27 cellular contexts compared by ENCODE assay signal in genomic region chr6:116983375-116983774, GRCh38.
"Had no signal": no experiment of that assay in that cellular context is flagged by ENCODE, and none has a peak within 500 bp of the region (broad histone marks: within the 10 kb centered on the region; RNA-seq: fewer than 3 reads in every experiment).

No MANE protein-coding gene starts in this region.

- H3K9me3 ChIP-seq: suprapubic skin, testis, thoracic aorta, thyroid gland, upper lobe of right lung, uterus had no signal

- H3K27me3 ChIP-seq: stomach, suprapubic skin, testis, thyroid gland, tibial artery, tibial nerve, transverse colon, upper lobe of left lung, upper lobe of right lung, uterus, vagina had no signal

- DNase-seq: stimulated activated CD4-positive, alpha-beta T cell treated with anti-CD3 and anti-CD28 coated beads, Interleukin-2, amount 100 ng/mL, for 48 hours; stimulated activated CD4-positive, alpha-beta T cell treated with anti-CD3 and anti-CD28 coated beads, Interleukin-4, amount 100 ng/mL, for 1 hour; stimulated activated CD4-positive, alpha-beta T cell treated with anti-CD3 and anti-CD28 coated beads, Interleukin-4, amount 100 ng/mL, for 24 hours; stimulated activated CD4-positive, alpha-beta T cell treated with anti-CD3 and anti-CD28 coated beads, Interleukin-4, amount 100 ng/mL, for 4 hours; stimulated activated CD8-positive, alpha-beta memory T cell treated with anti-CD3 and anti-CD28 coated beads, Interleukin-4, amount 100 ng/mL, for 48 hours; stimulated activated naive B cell treated with anti-CD40 and anti-IgM and Interleukin-4, amounts not matched to agents 10 μg/mL and 1 μg/mL and 100 μg/mL, for 72 hours; stimulated activated naive CD4-positive, alpha-beta T cell; stimulated activated naive CD4-positive, alpha-beta T cell treated with Interleukin-2 at 50 U/mL for 16 hours; stimulated activated naive CD8-positive, alpha-beta T cell treated with anti-CD3 and anti-CD28 coated beads, Interleukin-15, amount 100 ng/mL, for 72 hours; stimulated activated naive CD8-positive, alpha-beta T cell treated with anti-CD3 and anti-CD28 coated beads, Interleukin-15, Interleukin-2, amounts not matched to agents 100 U/mL and 50 U/mL, for 24 hours; stomach; substantia nigra; testis; thyroid gland; tibial artery; transverse colon; trophoblast cell; upper lobe of left lung; upper lobe of right lung; uterus had no signal

- FAIRE-seq: urothelium cell line had no signal

- H3K27ac ChIP-seq: stomach, suprapubic skin, testis, thoracic aorta, thyroid gland, tibial artery, tibial nerve, transverse colon, upper lobe of left lung, upper lobe of right lung, uterus, vagina had no signal

- ATAC-seq: stimulated activated effector memory CD8-positive, alpha-beta T cell treated with anti-CD3 and anti-CD28 coated beads, Interleukin-12 subunit alpha, Interleukin-12 subunit beta, amount 100 ng/mL, for 72 hours; stimulated activated memory B cell treated with anti-CD40 and anti-IgM and Interleukin-4, amounts not matched to agents 10 μg/mL and 1 μg/mL and 100 μg/mL, for 72 hours; stimulated activated naive B cell treated with anti-CD40 and anti-IgM and Interleukin-4, amounts not matched to agents 10 μg/mL and 1 μg/mL and 100 μg/mL, for 72 hours; stimulated activated naive CD8-positive, alpha-beta T cell treated with anti-CD3 and anti-CD28 coated beads, Interleukin-15, amount 100 ng/mL, for 72 hours; stimulated activated naive CD8-positive, alpha-beta T cell treated with anti-CD3 and anti-CD28 coated beads, Interleukin-15, Interleukin-2, amounts not matched to agents 100 U/mL and 50 U/mL, for 24 hours; upper lobe of right lung had no signal

- H3K4me1 ChIP-seq: stomach, suprapubic skin, testis, thyroid gland, tibial artery, tibial nerve, upper lobe of left lung, upper lobe of right lung, uterus, vagina had no signal

- H3K36me3 ChIP-seq: stomach, suprapubic skin, thoracic aorta, thyroid gland, tibial artery, tibial nerve, transverse colon, upper lobe of left lung, upper lobe of right lung, uterus, vagina had no signal

- H3K4me3 ChIP-seq: stomach, suprapubic skin, testis, thoracic aorta, thyroid gland, tibial artery, tibial nerve, transverse colon, upper lobe of left lung, upper lobe of right lung, uterus, vagina had no signal
